Comparison of ENCODE assay signal across 8 cellular contexts in the genomic region with DNA sequence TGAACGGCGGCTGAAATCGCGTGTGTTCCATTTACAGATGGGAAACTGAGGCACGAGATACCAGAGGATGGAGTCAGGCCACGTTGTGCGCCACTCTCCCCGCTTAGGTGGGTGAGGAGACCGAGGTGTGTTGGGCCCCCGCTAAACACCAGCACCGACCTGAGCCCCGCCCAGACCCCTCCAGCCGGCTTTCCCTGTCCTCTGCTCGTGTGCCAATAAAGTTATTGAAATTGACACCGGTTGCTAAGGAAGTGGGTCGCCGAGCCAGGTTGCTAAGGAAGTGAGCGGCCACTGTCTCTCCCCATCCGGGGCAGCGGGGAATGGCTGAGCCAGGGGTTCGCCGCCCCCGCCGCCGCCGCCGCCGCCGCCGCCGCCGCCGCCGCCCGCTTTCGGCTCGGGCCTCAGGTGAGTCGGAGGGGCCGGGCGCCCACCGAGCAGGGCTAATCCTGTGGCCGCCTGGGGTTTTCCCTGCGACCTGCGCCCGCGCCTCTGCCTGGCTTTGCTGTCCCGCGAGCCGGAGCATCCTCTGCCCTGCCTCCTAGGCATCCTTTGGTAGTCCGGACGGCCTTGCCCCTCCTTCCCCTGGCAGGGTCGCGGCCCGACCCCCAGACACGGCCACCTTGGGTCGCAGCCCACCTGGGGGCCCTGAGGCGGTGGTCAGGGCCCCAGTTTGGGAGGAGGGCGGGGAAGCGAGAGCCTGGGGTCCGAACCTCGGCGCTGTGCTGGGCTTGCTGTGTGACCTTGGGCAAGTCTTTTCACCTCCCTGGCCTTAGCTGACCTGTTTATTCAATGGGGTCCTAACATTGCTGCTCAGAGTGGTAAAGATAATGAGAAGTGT. TPM values are rescaled to one million over a fixed set of nuclear protein-coding genes. Genes with fewer than 3 reads are reported as not detected.
A peak's percentile ranks its signal among the peaks of the same experiment; 100 is the strongest.
DNase-seq lines count a peak whose midpoint lies in the region; ATAC-seq and TF ChIP-seq lines count a peak whose summit lies in the region.

A gene (plus strand): TSS at position 291 of the 838 bp plus-strand sequence. CDS start 32,127 bp downstream, outside the sequence.

- no peaks in the 10 kb centered on the region for H4K20me1 ChIP-seq in DND-41 (ENCODE audit: insufficient read depth, low read length)

- H3K9ac ChIP-seq in DND-41 (ENCODE audit: low read depth, low read length), result peak within 1 kb of the TSS; percentile 71

- H3K27ac Mint-ChIP-seq in natural killer cell treated with Interleukin-12 subunit alpha and Interleukin-12 subunit beta and Interleukin-15 and Interleukin-18, amount 100 ng/mL, for 72 hours, result peak within 1 kb of the TSS; percentile 89 to 94

- no peaks in the 10 kb centered on the region for H3K27me3 Mint-ChIP-seq in natural killer cell treated with Interleukin-12 subunit alpha and Interleukin-12 subunit beta and Interleukin-15 and Interleukin-18, amount 100 ng/mL, for 72 hours

- peak within 1 kb of the TSS; percentile 73 for H3K27ac ChIP-seq in DND-41 (ENCODE audit: low read length)

- H3K4me3 ChIP-seq in DND-41 (ENCODE audit: low read depth in 1 of 2, low read length in 2 of 2), result peak within 1 kb of the TSS; percentile 59 to 82
- peak within 1 kb of the TSS; percentile 95 for H3K4me3 ChIP-seq in fibroblast of the aortic adventitia (ENCODE audit: low read depth, low read length)

- H3K79me2 ChIP-seq in DND-41 (ENCODE audit: insufficient read depth, low read length), result peaks cover 28% of the 10 kb centered on the region

- peak; percentile 95 for ATAC-seq in DND-41 (ENCODE audit: insufficient read depth, low read depth)
- ATAC-seq in natural killer cell treated with Interleukin-12 subunit alpha and Interleukin-12 subunit beta and Interleukin-15 and Interleukin-18, amount 100 ng/mL, for 72 hours, result peak; percentile 93 to 97

- peaks cover 31 to 42% of the 10 kb centered on the region in 2 donors for H3K4me1 Mint-ChIP-seq in natural killer cell treated with Interleukin-12 subunit alpha and Interleukin-12 subunit beta and Interleukin-15 and Interleukin-18, amount 100 ng/mL, for 72 hours (ENCODE audit: low read depth in 2 of 2)

- H3K36me3 Mint-ChIP-seq in natural killer cell treated with Interleukin-12 subunit alpha and Interleukin-12 subunit beta and Interleukin-15 and Interleukin-18, amount 100 ng/mL, for 72 hours, result peaks cover 11% of the 10 kb centered on the region

- no peak for TF ChIP-seq CTCF in DND-41 (IDR thresholded peaks at IDR 0.05; ENCODE audit: borderline replicate concordance, extremely low read depth, low read length, poor library complexity, severe bottlenecking)
- no peak for TF ChIP-seq CTCF in fibroblast of the aortic adventitia (IDR thresholded peaks at IDR 0.05; ENCODE audit: insufficient read depth, low read length)

- H3K27me3 ChIP-seq in DND-41 (ENCODE audit: insufficient read depth, low read length, poor library complexity), result no peaks in the 10 kb centered on the region

- no peaks in the 10 kb centered on the region for H3K9me3 Mint-ChIP-seq in natural killer cell treated with Interleukin-12 subunit alpha and Interleukin-12 subunit beta and Interleukin-15 and Interleukin-18, amount 100 ng/mL, for 72 hours

- DNase-seq in DND-41 (peak; percentile 93), H4 (ENCODE audit: low spot score) (peak; percentile 87), M059J (ENCODE audit: low read depth) (peak; percentile 94), SHP77 treated with DMSO at 0.1 percent for 48 hours (lab: John Stamatoyannopoulos, UW) (peak; percentile 53), fibroblast of the aortic adventitia (ENCODE audit: low read depth) (peak; percentile 90)
- peak; percentile 79 for DNase-seq in activated effector memory CD4-positive, alpha-beta T cell treated with Interleukin-2 at 50 U/mL for 16 hours
- peak; percentile 92 for DNase-seq in natural killer cell treated with Interleukin-12 subunit alpha and Interleukin-12 subunit beta and Interleukin-15 and Interleukin-18, amount 100 ng/mL, for 72 hours (ENCODE audit: low spot score)
- peak; percentile 69 to 83 (median 82) for DNase-seq in stimulated activated naive CD4-positive, alpha-beta T cell (lab: John Stamatoyannopoulos, UW)

- H3K4me2 ChIP-seq in DND-41 (ENCODE audit: insufficient read depth, low read length), result peak within 1 kb of the TSS; percentile 86

- peak within 1 kb of the TSS; percentile 98 for H2AFZ ChIP-seq in DND-41 (ENCODE audit: low read depth, low read length)

- H3K4me3 Mint-ChIP-seq in natural killer cell treated with Interleukin-12 subunit alpha and Interleukin-12 subunit beta and Interleukin-15 and Interleukin-18, amount 100 ng/mL, for 72 hours, result peak within 1 kb of the TSS; percentile 86

- H3K9me3 ChIP-seq in DND-41 (ENCODE audit: insufficient read depth, low read length, severe bottlenecking), result no peaks in the 10 kb centered on the region

- 0 out of 2 replicates have a peak, but pooled peaks cover 3% of the 10 kb centered on the region for H3K36me3 ChIP-seq in DND-41 (ENCODE audit: insufficient read depth, low read length)

- H3K4me1 ChIP-seq in DND-41 (ENCODE audit: insufficient read depth, low read length), result peaks cover 21% of the 10 kb centered on the region

RNA-seq across cellular contexts. Expression of the gene that starts here (rescaled TPM):
- 13.0 and 15.0 TPM in 2 replicates for total RNA-seq in H4 (2014; rRNA removed; shearing (Covaris generic))
- total RNA-seq in M059J (2014; rRNA removed; shearing (Covaris generic)), result 20.3 and 28.4 TPM in 2 replicates
- 33.1 and 36.8 TPM in 2 replicates for total RNA-seq in fibroblast of the aortic adventitia (ENCODE audit: low replicate concordance)
- 10 to 100 TPM; 51.3 to 61.2 TPM for total RNA-seq in natural killer cell treated with Interleukin-12 subunit alpha and Interleukin-12 subunit beta and Interleukin-15 and Interleukin-18, amount 100 ng/mL, for 72 hours

Comparison
In these comparisons a context has a peak if more than half of its experiments do, and no peak if none do; other contexts are left out.
1. Peak in every context shown above with its lines: DNase-seq, ATAC-seq, H3K4me3 ChIP-seq and H3K27ac ChIP-seq.